Comparison of ENCODE assay signal across 1 cellular context in the genomic region with DNA sequence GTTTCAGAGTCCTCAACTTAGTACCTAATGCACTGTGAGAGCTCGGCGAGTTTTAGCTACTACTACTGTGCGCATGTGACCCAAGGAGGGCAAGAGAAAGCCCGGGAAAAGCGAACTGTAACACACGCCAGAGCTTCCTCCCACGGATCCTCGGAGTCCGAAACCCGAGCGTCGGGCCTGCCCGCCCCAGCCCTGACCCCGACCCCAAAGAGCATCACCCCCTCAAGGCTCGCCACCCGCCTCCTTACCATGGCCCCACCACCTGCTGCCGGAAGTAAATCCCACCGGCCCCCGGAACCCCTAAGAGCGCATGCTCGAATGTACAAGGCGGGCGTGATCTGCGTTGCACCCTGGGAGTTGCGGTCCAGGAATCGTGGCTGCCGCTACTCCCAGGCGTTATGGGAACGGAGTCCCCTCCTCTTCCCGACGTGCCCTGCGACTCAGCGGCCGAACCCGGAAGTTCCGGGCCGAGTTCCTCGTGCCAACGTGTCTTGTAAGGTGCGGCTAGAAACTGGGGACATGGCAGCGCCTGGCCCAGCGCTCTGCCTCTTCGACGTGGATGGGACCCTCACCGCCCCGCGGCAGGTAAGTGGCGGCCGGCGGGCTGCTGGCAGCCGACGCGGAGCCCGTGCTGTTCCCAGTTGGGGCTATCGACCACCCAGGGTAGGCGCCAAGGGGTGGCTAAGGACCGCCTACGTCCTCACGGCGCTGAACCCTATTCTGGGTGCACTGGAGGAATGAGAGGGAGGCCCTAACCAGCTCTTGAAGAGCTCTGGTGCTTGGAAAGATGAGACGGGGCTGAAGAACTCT.
TF ChIP-seq lines count a peak whose summit lies in the region.

A gene (plus strand): TSS at position 476 of the 810 bp plus-strand sequence. CDS start 44 bp downstream, at position 520.
A gene with protein sequence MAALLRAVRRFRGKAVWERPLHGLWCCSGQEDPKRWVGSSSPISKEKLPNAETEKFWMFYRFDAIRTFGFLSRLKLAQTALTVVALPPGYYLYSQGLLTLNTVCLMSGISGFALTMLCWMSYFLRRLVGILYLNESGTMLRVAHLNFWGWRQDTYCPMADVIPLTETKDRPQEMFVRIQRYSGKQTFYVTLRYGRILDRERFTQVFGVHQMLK (minus strand): TSS at position 276 of the 810 bp plus-strand sequence. CDS start 25 bp downstream, at position 251.

TF ChIP-seq in WTC11, 78 proteins besides CTCF, POLR2A, EP300 and RAD21 (continued from another document and continues in another):
- TF ChIP-seq JUN (CRISPR knock-in tag; IDR thresholded peaks at IDR 0.05) = peak; percentile 83; the same call in 1 of the 2 replicates
- peak; percentile 97 for TF ChIP-seq FOXK1 (CRISPR knock-in tag; IDR thresholded peaks at IDR 0.05)
- peak; percentile 72; the same call in 1 of the 2 replicates for TF ChIP-seq TCF7 (CRISPR knock-in tag; IDR thresholded peaks at IDR 0.05; ENCODE audit: low read depth)
- no peak for TF ChIP-seq ZNF671 (CRISPR knock-in tag; IDR thresholded peaks at IDR 0.05)
- TF ChIP-seq, protein P1, sequence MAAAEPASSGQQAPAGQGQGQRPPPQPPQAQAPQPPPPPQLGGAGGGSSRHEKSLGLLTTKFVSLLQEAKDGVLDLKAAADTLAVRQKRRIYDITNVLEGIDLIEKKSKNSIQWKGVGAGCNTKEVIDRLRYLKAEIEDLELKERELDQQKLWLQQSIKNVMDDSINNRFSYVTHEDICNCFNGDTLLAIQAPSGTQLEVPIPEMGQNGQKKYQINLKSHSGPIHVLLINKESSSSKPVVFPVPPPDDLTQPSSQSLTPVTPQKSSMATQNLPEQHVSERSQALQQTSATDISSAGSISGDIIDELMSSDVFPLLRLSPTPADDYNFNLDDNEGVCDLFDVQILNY (CRISPR knock-in tag; IDR thresholded peaks at IDR 0.05) = peak; percentile 76; the same call in 1 of the 2 replicates
- peak; percentile 86; the same call in 1 of the 2 replicates for TF ChIP-seq SP1 (CRISPR knock-in tag; conservative IDR thresholded peaks at IDR 0.05)
- TF ChIP-seq SOX15 (CRISPR knock-in tag; IDR thresholded peaks at IDR 0.05) = no peak
- TF ChIP-seq HMGA2 (CRISPR knock-in tag; IDR thresholded peaks at IDR 0.05) = no peak
- TF ChIP-seq NFATC4 (CRISPR knock-in tag; IDR thresholded peaks at IDR 0.05) = no peak
- TF ChIP-seq, protein P2, sequence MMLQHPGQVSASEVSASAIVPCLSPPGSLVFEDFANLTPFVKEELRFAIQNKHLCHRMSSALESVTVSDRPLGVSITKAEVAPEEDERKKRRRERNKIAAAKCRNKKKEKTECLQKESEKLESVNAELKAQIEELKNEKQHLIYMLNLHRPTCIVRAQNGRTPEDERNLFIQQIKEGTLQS (CRISPR knock-in tag; conservative IDR thresholded peaks at IDR 0.05) = peak; percentile 74
- TF ChIP-seq ZNF232 (CRISPR knock-in tag; IDR thresholded peaks at IDR 0.05) = peak; percentile 94; the same call in 1 of the 2 replicates
- no peak for TF ChIP-seq ZNF317 (CRISPR knock-in tag; IDR thresholded peaks at IDR 0.05; ENCODE audit: borderline replicate concordance, low read depth)
- no peak for TF ChIP-seq ZBTB21 (CRISPR knock-in tag; IDR thresholded peaks at IDR 0.05; ENCODE audit: borderline replicate concordance)
- TF ChIP-seq, protein P3, sequence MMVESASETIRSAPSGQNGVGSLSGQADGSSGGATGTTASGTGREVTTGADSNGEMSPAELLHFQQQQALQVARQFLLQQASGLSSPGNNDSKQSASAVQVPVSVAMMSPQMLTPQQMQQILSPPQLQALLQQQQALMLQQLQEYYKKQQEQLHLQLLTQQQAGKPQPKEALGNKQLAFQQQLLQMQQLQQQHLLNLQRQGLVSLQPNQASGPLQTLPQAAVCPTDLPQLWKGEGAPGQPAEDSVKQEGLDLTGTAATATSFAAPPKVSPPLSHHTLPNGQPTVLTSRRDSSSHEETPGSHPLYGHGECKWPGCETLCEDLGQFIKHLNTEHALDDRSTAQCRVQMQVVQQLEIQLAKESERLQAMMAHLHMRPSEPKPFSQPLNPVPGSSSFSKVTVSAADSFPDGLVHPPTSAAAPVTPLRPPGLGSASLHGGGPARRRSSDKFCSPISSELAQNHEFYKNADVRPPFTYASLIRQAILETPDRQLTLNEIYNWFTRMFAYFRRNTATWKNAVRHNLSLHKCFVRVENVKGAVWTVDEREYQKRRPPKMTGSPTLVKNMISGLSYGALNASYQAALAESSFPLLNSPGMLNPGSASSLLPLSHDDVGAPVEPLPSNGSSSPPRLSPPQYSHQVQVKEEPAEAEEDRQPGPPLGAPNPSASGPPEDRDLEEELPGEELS (CRISPR knock-in tag; IDR thresholded peaks at IDR 0.05) = no peak; the same call in none of the 2 replicates
- TF ChIP-seq NFYB (CRISPR knock-in tag; conservative IDR thresholded peaks at IDR 0.05; ENCODE audit: low read depth) = peak; percentile 40
- TF ChIP-seq, protein P4, sequence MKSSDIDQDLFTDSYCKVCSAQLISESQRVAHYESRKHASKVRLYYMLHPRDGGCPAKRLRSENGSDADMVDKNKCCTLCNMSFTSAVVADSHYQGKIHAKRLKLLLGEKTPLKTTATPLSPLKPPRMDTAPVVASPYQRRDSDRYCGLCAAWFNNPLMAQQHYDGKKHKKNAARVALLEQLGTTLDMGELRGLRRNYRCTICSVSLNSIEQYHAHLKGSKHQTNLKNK (CRISPR knock-in tag; IDR thresholded peaks at IDR 0.05) = no peak
- TF ChIP-seq, protein P5, sequence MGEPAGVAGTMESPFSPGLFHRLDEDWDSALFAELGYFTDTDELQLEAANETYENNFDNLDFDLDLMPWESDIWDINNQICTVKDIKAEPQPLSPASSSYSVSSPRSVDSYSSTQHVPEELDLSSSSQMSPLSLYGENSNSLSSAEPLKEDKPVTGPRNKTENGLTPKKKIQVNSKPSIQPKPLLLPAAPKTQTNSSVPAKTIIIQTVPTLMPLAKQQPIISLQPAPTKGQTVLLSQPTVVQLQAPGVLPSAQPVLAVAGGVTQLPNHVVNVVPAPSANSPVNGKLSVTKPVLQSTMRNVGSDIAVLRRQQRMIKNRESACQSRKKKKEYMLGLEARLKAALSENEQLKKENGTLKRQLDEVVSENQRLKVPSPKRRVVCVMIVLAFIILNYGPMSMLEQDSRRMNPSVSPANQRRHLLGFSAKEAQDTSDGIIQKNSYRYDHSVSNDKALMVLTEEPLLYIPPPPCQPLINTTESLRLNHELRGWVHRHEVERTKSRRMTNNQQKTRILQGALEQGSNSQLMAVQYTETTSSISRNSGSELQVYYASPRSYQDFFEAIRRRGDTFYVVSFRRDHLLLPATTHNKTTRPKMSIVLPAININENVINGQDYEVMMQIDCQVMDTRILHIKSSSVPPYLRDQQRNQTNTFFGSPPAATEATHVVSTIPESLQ (CRISPR knock-in tag; IDR thresholded peaks at IDR 0.05) = no peak
- TF ChIP-seq NR3C1 (CRISPR knock-in tag; conservative IDR thresholded peaks at IDR 0.05; ENCODE audit: low read depth) = no peak
- no peak for TF ChIP-seq OVOL2 (CRISPR knock-in tag; IDR thresholded peaks at IDR 0.05; ENCODE audit: borderline replicate concordance)
- TF ChIP-seq, protein P6, sequence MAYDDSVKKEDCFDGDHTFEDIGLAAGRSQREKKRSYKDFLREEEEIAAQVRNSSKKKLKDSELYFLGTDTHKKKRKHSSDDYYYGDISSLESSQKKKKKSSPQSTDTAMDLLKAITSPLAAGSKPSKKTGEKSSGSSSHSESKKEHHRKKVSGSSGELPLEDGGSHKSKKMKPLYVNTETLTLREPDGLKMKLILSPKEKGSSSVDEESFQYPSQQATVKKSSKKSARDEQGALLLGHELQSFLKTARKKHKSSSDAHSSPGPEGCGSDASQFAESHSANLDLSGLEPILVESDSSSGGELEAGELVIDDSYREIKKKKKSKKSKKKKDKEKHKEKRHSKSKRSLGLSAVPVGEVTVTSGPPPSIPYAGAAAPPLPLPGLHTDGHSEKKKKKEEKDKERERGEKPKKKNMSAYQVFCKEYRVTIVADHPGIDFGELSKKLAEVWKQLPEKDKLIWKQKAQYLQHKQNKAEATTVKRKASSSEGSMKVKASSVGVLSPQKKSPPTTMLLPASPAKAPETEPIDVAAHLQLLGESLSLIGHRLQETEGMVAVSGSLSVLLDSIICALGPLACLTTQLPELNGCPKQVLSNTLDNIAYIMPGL (CRISPR knock-in tag; IDR thresholded peaks at IDR 0.05) = 0 out of 2 replicates have a peak, but pooled peaks have one; percentile 32
- TF ChIP-seq MYBL2 (CRISPR knock-in tag; IDR thresholded peaks at IDR 0.05) = peak; percentile 92
- no peak for TF ChIP-seq RELA (CRISPR knock-in tag; IDR thresholded peaks at IDR 0.05; ENCODE audit: borderline replicate concordance)
- no peak for TF ChIP-seq CREB1 (CRISPR knock-in tag; IDR thresholded peaks at IDR 0.05)
- no peak for TF ChIP-seq ZNF423 (CRISPR knock-in tag; IDR thresholded peaks at IDR 0.05)
- no peak for TF ChIP-seq ZNF219 (CRISPR knock-in tag; IDR thresholded peaks at IDR 0.05; ENCODE audit: borderline replicate concordance)
- TF ChIP-seq TEAD4 (CRISPR knock-in tag; IDR thresholded peaks at IDR 0.05) = peak; percentile 82; the same call in 1 of the 2 replicates
- no peak for TF ChIP-seq EMX1 (CRISPR knock-in tag; IDR thresholded peaks at IDR 0.05)
- TF ChIP-seq, protein P7, sequence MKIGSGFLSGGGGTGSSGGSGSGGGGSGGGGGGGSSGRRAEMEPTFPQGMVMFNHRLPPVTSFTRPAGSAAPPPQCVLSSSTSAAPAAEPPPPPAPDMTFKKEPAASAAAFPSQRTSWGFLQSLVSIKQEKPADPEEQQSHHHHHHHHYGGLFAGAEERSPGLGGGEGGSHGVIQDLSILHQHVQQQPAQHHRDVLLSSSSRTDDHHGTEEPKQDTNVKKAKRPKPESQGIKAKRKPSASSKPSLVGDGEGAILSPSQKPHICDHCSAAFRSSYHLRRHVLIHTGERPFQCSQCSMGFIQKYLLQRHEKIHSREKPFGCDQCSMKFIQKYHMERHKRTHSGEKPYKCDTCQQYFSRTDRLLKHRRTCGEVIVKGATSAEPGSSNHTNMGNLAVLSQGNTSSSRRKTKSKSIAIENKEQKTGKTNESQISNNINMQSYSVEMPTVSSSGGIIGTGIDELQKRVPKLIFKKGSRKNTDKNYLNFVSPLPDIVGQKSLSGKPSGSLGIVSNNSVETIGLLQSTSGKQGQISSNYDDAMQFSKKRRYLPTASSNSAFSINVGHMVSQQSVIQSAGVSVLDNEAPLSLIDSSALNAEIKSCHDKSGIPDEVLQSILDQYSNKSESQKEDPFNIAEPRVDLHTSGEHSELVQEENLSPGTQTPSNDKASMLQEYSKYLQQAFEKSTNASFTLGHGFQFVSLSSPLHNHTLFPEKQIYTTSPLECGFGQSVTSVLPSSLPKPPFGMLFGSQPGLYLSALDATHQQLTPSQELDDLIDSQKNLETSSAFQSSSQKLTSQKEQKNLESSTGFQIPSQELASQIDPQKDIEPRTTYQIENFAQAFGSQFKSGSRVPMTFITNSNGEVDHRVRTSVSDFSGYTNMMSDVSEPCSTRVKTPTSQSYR (CRISPR knock-in tag; IDR thresholded peaks at IDR 0.05) = peak; percentile 55; the same call in 1 of the 2 replicates
- TF ChIP-seq GABPB1 (CRISPR knock-in tag; IDR thresholded peaks at IDR 0.05) = peak; percentile 90
- no peak for TF ChIP-seq GRHL2 (CRISPR knock-in tag; IDR thresholded peaks at IDR 0.05; ENCODE audit: insufficient replicate concordance, severe bottlenecking)
- TF ChIP-seq SMAD4 (CRISPR knock-in tag; IDR thresholded peaks at IDR 0.05) = no peak
- no peak for TF ChIP-seq ZNF138 (CRISPR knock-in tag; conservative IDR thresholded peaks at IDR 0.05)
- peak; percentile 46; the same call in 1 of the 2 replicates for TF ChIP-seq TP53 (CRISPR knock-in tag; IDR thresholded peaks at IDR 0.05)
- TF ChIP-seq RORB (CRISPR knock-in tag; IDR thresholded peaks at IDR 0.05) = no peak
- peak; percentile 92 for TF ChIP-seq ETV6 (CRISPR knock-in tag; IDR thresholded peaks at IDR 0.05)
- no peak for TF ChIP-seq CREM (CRISPR knock-in tag; IDR thresholded peaks at IDR 0.05)
- peak; percentile 89 for TF ChIP-seq NR1H2 (CRISPR knock-in tag; IDR thresholded peaks at IDR 0.05)
- TF ChIP-seq KAT7 (CRISPR knock-in tag; IDR thresholded peaks at IDR 0.05; ENCODE audit: borderline replicate concordance) = 0 out of 2 replicates have a peak, but pooled peaks have one; percentile 70
- TF ChIP-seq FOXJ3 (CRISPR knock-in tag; IDR thresholded peaks at IDR 0.05; ENCODE audit: borderline replicate concordance) = 0 out of 2 replicates have a peak, but pooled peaks have one; percentile 49
- peak; percentile 88; the same call in 1 of the 2 replicates for TF ChIP-seq NFE2L1 (CRISPR knock-in tag; IDR thresholded peaks at IDR 0.05)
- TF ChIP-seq, protein P8, sequence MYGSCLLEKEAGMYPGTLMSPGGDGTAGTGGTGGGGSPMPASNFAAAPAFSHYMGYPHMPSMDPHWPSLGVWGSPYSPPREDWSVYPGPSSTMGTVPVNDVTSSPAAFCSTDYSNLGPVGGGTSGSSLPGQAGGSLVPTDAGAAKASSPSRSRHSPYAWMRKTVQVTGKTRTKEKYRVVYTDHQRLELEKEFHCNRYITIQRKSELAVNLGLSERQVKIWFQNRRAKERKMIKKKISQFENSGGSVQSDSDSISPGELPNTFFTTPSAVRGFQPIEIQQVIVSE (CRISPR knock-in tag; IDR thresholded peaks at IDR 0.05; ENCODE audit: borderline replicate concordance) = no peak
- TF ChIP-seq PRRX2 (CRISPR knock-in tag; IDR thresholded peaks at IDR 0.05) = no peak
- TF ChIP-seq ESRRA (CRISPR knock-in tag; IDR thresholded peaks at IDR 0.05; ENCODE audit: borderline replicate concordance) = peak; percentile 70; the same call in 1 of the 2 replicates
- no peak for TF ChIP-seq ZNF121 (CRISPR knock-in tag; IDR thresholded peaks at IDR 0.05)
- TF ChIP-seq, protein P9, sequence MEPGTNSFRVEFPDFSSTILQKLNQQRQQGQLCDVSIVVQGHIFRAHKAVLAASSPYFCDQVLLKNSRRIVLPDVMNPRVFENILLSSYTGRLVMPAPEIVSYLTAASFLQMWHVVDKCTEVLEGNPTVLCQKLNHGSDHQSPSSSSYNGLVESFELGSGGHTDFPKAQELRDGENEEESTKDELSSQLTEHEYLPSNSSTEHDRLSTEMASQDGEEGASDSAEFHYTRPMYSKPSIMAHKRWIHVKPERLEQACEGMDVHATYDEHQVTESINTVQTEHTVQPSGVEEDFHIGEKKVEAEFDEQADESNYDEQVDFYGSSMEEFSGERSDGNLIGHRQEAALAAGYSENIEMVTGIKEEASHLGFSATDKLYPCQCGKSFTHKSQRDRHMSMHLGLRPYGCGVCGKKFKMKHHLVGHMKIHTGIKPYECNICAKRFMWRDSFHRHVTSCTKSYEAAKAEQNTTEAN (CRISPR knock-in tag; IDR thresholded peaks at IDR 0.05) = peak; percentile 92
- no peak for TF ChIP-seq IRF2 (CRISPR knock-in tag; IDR thresholded peaks at IDR 0.05; ENCODE audit: borderline replicate concordance, low read depth)
- no peak for TF ChIP-seq MXD4 (CRISPR knock-in tag; IDR thresholded peaks at IDR 0.05; ENCODE audit: borderline replicate concordance)
- TF ChIP-seq, protein P10, sequence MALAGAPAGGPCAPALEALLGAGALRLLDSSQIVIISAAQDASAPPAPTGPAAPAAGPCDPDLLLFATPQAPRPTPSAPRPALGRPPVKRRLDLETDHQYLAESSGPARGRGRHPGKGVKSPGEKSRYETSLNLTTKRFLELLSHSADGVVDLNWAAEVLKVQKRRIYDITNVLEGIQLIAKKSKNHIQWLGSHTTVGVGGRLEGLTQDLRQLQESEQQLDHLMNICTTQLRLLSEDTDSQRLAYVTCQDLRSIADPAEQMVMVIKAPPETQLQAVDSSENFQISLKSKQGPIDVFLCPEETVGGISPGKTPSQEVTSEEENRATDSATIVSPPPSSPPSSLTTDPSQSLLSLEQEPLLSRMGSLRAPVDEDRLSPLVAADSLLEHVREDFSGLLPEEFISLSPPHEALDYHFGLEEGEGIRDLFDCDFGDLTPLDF (CRISPR knock-in tag; IDR thresholded peaks at IDR 0.05) = peak; percentile 18; the same call in 1 of the 2 replicates
